Comparison of ENCODE assay signal across 21 cellular contexts in the genomic region with DNA sequence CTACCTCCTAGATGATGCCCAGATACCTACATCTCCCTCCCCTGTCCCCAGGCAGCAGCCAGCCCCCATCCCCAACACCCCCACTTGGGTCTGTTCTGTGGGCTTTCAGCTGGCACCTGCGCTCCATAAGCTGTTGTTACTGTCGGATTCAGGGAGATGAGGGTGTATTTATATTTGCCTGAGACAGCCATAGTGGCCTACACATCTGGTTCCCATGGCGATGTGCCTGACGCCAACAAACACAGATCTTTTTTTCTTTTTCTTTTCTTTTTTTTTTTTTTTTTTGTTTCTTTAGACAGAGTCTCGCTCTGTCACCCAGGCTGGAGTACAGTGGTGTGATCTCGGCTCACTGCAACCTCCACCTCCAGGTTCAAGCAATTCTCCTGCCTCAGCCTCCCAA.
"Had no signal": no experiment of that assay in that cellular context is flagged by ENCODE, and none has a peak within 500 bp of the region (broad histone marks: within the 10 kb centered on the region; RNA-seq: fewer than 3 reads in every experiment).

No MANE protein-coding gene starts in this region.

- ATAC-seq: activated T-cell treated with anti-CD3 and anti-CD28 coated beads, Interleukin-2, amount 50 U/mL, for 72 hours; WTC11 had no signal

- DNase-seq: activated CD4-positive, alpha-beta T cell treated with anti-CD3 and anti-CD28 coated beads, Interleukin-2, amount 10 ng/mL, durations not matched to agents 24 days and 14 days; activated CD4-positive, alpha-beta T cell treated with anti-CD3 and anti-CD28 coated beads, Interleukin-2, amount 50 U/mL, for 48 hours; activated CD4-positive, CD25-positive, alpha-beta regulatory T cell treated with anti-CD3 and anti-CD28 coated beads, Interleukin-2, amount 50 U/mL, for 72 hours; activated CD8-positive, alpha-beta memory T cell treated with anti-CD3 and anti-CD28 coated beads, Interleukin-2, amount 50 U/mL, for 4 hours; activated naive CD4-positive, alpha-beta T cell treated with anti-CD3 and anti-CD28 coated beads, Interleukin-2, amount 50 U/mL, for 16 hours; activated naive CD8-positive, alpha-beta T cell treated with anti-CD3 and anti-CD28 coated beads, Interleukin-2, amount 10 ng/mL, durations not matched to agents 7 days and 5 days; activated T-cell treated with anti-CD3 and anti-CD28 coated beads, Interleukin-2, amount 50 U/mL, for 72 hours; adrenal gland; anterior cingulate cortex; cerebellar nuclear complex; Karpas-422; NCI-H1048; NCI-H146; NCI-H187 treated with DMSO at 0.1 percent for 48 hours; NCI-H2081 treated with DMSO at 0.1 percent for 48 hours; NCI-H446; NCI-H524; Peyer's patch; Right ventricle myocardium superior; SJCRH30 had no signal

- H3K27ac ChIP-seq: adrenal gland, Peyer's patch, SJCRH30 had no signal
